1 cellular context compared by ENCODE assay signal in genomic region chr1:11196945-11197344, GRCh38.
TF ChIP-seq lines count a peak whose summit lies in the region.

No MANE protein-coding gene starts in this region.

TF ChIP-seq in endothelial cell of umbilical vein, 7 proteins besides CTCF, POLR2A, EP300 and RAD21:
- TF ChIP-seq MYC (IDR thresholded peaks at IDR 0.05; ENCODE audit: low read depth, low read length), result no peak
- TF ChIP-seq JUN (IDR thresholded peaks at IDR 0.05; ENCODE audit: borderline replicate concordance, insufficient read depth, insufficient read length, low read depth), result no peak
- no peak for TF ChIP-seq MAX (IDR thresholded peaks at IDR 0.05; ENCODE audit: insufficient read depth, insufficient read length)
- TF ChIP-seq GATA2 (IDR thresholded peaks at IDR 0.05; ENCODE audit: insufficient read depth, insufficient read length, low read depth, low read length), result no peak
- TF ChIP-seq EZH2 (IDR thresholded peaks at IDR 0.05; ENCODE audit: borderline replicate concordance, low read depth, low read length, severe bottlenecking), result no peak
- TF ChIP-seq POLR2AphosphoS5 (IDR thresholded peaks at IDR 0.05; ENCODE audit: insufficient read depth, low read depth, low read length), result no peak
- TF ChIP-seq FOS (IDR thresholded peaks at IDR 0.05; ENCODE audit: borderline replicate concordance, insufficient read depth, low read length), result no peak
